In the genomic region with DNA sequence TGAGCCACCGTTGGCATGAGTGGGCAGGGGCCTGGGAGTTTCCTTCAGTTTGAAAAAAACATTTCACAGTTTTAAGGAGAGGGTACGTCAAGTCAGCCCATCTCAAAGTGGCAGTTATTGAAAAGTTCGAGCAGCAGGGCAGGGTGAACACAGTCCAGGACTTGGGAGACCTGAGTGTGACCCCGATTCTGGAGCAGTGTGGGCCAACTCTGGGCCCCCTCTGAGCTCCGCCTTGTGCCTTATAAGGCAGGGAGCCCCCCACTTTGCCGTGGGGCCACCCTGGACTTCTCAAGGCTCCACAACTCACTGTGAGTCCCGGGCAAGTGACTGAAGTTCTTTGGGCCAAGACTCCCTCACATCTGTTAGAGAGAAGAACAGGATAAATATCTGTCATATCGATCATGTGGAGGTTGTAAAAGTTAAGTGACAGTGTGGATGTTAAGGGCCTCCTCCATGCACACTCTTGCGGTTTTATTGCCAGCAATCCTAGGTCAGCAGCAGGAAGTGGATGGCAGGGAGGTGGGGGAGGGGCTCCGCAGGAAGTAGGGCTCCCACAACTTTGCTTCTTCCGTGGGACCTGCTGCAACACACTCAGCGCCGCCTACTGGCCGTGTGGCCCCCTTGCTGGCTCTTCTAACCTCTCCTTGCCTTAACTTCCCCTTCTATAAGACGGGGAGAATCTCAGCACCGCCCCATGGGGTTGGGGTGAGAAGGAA, we compare ENCODE assay signal across 8 cellular contexts. TPM values are rescaled to one million over a fixed set of nuclear protein-coding genes. Genes with fewer than 3 reads are reported as not detected.
DNase-seq lines count a peak whose midpoint lies in the region; ATAC-seq and TF ChIP-seq lines count a peak whose summit lies in the region.

No MANE protein-coding gene starts in this region.

- no peaks in the 10 kb centered on the region for H3K27me3 Mint-ChIP-seq in CD8-positive, alpha-beta T cell (ENCODE audit: low read depth)

- no peak overlapping the region for H3K4me3 Mint-ChIP-seq in CD8-positive, alpha-beta T cell

- H3K9me3 ChIP-seq in CD8-positive, alpha-beta T cell (ENCODE audit: low read length), result no peaks in the 10 kb centered on the region
- no peaks in the 10 kb centered on the region for H3K9me3 ChIP-seq in ascending aorta

- CTCF ChIA-PET in CD8-positive, alpha-beta T cell (lab: Charles Lee), result interaction anchor here (0.6 to 11.9 kb wide), 28 partner anchors 9 to 187 kb away, joined by 3 to 214 read pairs (median 4); no protein-coding TSS in a partner anchor

- peak; percentile 21 to 83 (median 66) for DNase-seq in CD8-positive, alpha-beta T cell
- DNase-seq in HUDEP-2 (lab: John Stamatoyannopoulos, UW; ENCODE audit: unreplicated experiment in 76 of 76) (peak in 60 of 76 experiments; percentile 3 to 81 (median 46)), T-helper 2 cell (peak; percentile 26 to 91 (median 57)), ascending aorta (ENCODE audit: low spot score in 2 of 2) (peak; percentile 40 to 83), left kidney (ENCODE audit: low read depth, low spot score) (peak; percentile 87), mesenteric fat pad (ENCODE audit: low spot score) (no peak), kidney glomerular epithelial cell (lab: John Stamatoyannopoulos, UW) (no peak)
- peak; percentile 34 for DNase-seq in stimulated activated CD8-positive, alpha-beta memory T cell treated with anti-CD3 and anti-CD28 coated beads, Interleukin-15, amount 100 ng/mL, for 1 hour (ENCODE audit: low read depth)

- ATAC-seq in CD8-positive, alpha-beta T cell, result peak; percentile 70

- H3K4me1 ChIP-seq in CD8-positive, alpha-beta T cell (ENCODE audit: insufficient read depth, low read length), result peaks cover 11% of the 10 kb centered on the region
- H3K4me1 ChIP-seq in ascending aorta, result peaks cover 3% of the 10 kb centered on the region in 2 donors

- no peak overlapping the region for H3K27ac ChIP-seq in CD8-positive, alpha-beta T cell (ENCODE audit: low read depth, low read length)
- no peak overlapping the region for H3K27ac ChIP-seq in ascending aorta

- TF ChIP-seq CTCF in CD8-positive, alpha-beta T cell (IDR thresholded peaks at IDR 0.05), result peak; percentile 57
- peak; percentile 16 to 46 (median 43) for TF ChIP-seq CTCF in ascending aorta (IDR thresholded peaks at IDR 0.05)

- H3K4me1 Mint-ChIP-seq in CD8-positive, alpha-beta T cell (ENCODE audit: low read depth), result peaks cover 28% of the 10 kb centered on the region

- no peak overlapping the region for H3K4me3 ChIP-seq in CD8-positive, alpha-beta T cell (ENCODE audit: low read depth, low read length)
- no peak overlapping the region for H3K4me3 ChIP-seq in ascending aorta

- no peaks in the 10 kb centered on the region for H3K27me3 ChIP-seq in CD8-positive, alpha-beta T cell (ENCODE audit: insufficient read depth, low read length)
- H3K27me3 ChIP-seq in ascending aorta, result no peaks in the 10 kb centered on the region

- no peaks in the 10 kb centered on the region for H3K9me3 Mint-ChIP-seq in CD8-positive, alpha-beta T cell

- intact Hi-C loops in CD8-positive, alpha-beta T cell (cut with DNase I, micrococcal nuclease), result loop anchor here (1.0 to 10.0 kb wide), 3 partner anchors 39 to 741 kb away; a partner anchor contains a TSS
- intact Hi-C loops in ascending aorta (cut with DNase I), result no loop called here

- H3K36me3 ChIP-seq in CD8-positive, alpha-beta T cell (ENCODE audit: insufficient read depth, low read length), result peaks cover 1% of the 10 kb centered on the region
- no peaks in the 10 kb centered on the region for H3K36me3 ChIP-seq in ascending aorta

- H3K27ac Mint-ChIP-seq in CD8-positive, alpha-beta T cell, result peak overlapping the region; percentile 76

- peaks cover 26% of the 10 kb centered on the region for H3K36me3 Mint-ChIP-seq in CD8-positive, alpha-beta T cell

- POLR2A ChIA-PET in CD8-positive, alpha-beta T cell (lab: Charles Lee), result no interaction called here

RNA-seq across cellular contexts. Expression of a gene that starts 38.4 kb away (rescaled TPM):
- total RNA-seq in CD8-positive, alpha-beta T cell, result 1 to 10 TPM; 1.4 to 1.6 TPM
- 7.5 TPM for total RNA-seq in ascending aorta
- total RNA-seq in mesenteric fat pad, result 12.5 TPM

Comparison
In these comparisons a context has a peak if more than half of its experiments do, and no peak if none do; other contexts are left out.
1. DNase-seq: peak in CD8-positive, alpha-beta T cell (7 of 7), HUDEP-2 (60 of 76), T-helper 2 cell (5 of 5), ascending aorta (2 of 2), left kidney (single experiment) and stimulated activated CD8-positive, alpha-beta memory T cell treated with anti-CD3 and anti-CD28 coated beads, Interleukin-15, amount 100 ng/mL, for 1 hour (single experiment); none in mesenteric fat pad (single experiment) and kidney glomerular epithelial cell (single experiment).